ENCODE assay signal across 8 cellular contexts in the genomic region with DNA sequence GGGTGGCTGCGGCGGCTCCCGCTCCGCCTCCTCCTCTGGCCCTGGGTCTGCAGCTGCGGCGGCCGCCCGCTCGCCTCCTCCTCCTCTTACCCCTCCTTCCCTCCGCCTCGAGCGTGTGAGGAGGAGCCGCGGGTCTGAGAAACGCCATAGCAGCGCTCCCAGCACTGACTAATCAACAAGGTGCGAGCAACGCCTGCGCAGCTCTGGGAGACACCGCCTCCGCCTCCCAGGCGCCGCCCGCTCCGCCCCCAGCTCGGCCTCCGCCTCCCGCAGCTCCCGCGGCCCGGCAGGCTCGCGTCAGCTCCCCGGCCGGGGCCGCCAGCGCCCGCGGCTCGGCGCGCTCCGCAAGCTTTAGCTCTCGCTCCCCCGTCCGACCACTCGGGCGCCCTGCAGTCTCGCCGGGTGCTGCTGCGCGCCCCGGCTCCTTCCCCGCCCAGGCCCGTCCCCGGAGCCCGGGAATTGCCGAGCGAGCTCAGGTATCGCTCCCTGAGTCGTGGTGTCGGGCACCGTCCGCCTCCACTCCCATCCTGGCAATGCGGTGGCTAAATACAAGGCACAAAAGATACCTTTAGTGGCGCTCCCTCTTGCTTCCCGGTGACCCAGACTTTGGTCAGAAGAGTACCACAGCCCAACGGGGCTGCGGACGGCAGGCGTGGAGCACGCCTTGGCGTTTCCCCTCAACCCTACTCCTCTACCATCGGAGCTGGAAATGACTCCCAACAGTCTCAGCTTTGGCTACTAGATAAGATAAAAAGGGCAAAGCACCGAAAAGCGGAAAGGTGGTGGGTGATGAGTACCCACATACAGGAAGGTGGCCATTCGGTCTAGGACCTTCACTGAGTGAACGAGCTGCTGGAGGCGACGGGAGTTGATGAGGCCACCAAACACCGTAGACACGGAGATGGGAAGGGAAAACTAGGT. TPM values are rescaled to one million over a fixed set of nuclear protein-coding genes. Genes with fewer than 3 reads are reported as not detected.
A peak's percentile ranks its signal among the peaks of the same experiment; 100 is the strongest.
DNase-seq lines count a peak whose midpoint lies in the region; ATAC-seq, FAIRE-seq and TF ChIP-seq lines count a peak whose summit lies in the region.

A gene (minus strand): TSS at position 170 of the 921 bp plus-strand sequence. CDS start 454 bp downstream, outside the sequence.

- H3K27me3 ChIP-seq in left ventricle myocardium inferior (ENCODE audit: low read depth) = peaks cover 6% of the 10 kb centered on the region
- no peaks in the 10 kb centered on the region for H3K27me3 ChIP-seq in prostate gland (replicated peaks; ENCODE audit: insufficient read depth)

- POLR2A ChIA-PET in T-cell (lab: Charles Lee) = interaction anchor here in 1 of 2 donors (0.6 kb wide), 1 partner anchor 528 kb away, joined by 3 read pairs; a partner anchor contains a TSS

- H3K9me3 ChIP-seq in left ventricle myocardium inferior (replicated peaks) (no peaks in the 10 kb centered on the region), prostate gland (no peaks in the 10 kb centered on the region)

- H3K4me1 ChIP-seq in left ventricle myocardium inferior (peaks cover 46% of the 10 kb centered on the region), prostate gland (replicated peaks) (no peaks in the 10 kb centered on the region)

- H3K4me3 ChIP-seq in left ventricle myocardium inferior (peak within 1 kb of the TSS; percentile 85), prostate gland (peak within 1 kb of the TSS; percentile 68 to 69)

- H3K36me3 ChIP-seq in left ventricle myocardium inferior = no peaks in the 10 kb centered on the region
- H3K36me3 ChIP-seq in prostate gland = no peaks in the 10 kb centered on the region

- H3K27ac Mint-ChIP-seq in T-cell = peak within 1 kb of the TSS in 1 of 2 donors; percentile 71

- TF ChIP-seq POLR2A in GM12892 (IDR thresholded peaks at IDR 0.05; ENCODE audit: low read depth, low read length) (no peak), prostate gland (IDR thresholded peaks at IDR 0.05) (peak; percentile 95)

- CTCF ChIA-PET in T-cell (lab: Charles Lee) = interaction anchor here in 1 of 2 donors (0.6 to 1.7 kb wide), 4 partner anchors 60 to 313 kb away, joined by 3 to 10 read pairs (median 6); no protein-coding TSS in a partner anchor

- DNase-seq in GM12892 (ENCODE audit: insufficient read length) = peak; percentile 79
- peak; percentile 96 for DNase-seq in NCI-H1436 (lab: John Stamatoyannopoulos, UW)
- peak; percentile 40 to 80 (median 67) for DNase-seq in T-cell
- DNase-seq in amniotic stem cell (lab: John Stamatoyannopoulos, UW) = peak; percentile 94
- peak; percentile 95 for DNase-seq in left ventricle myocardium inferior
- peak; percentile 96 for DNase-seq in prostate gland (ENCODE audit: low spot score)
- DNase-seq in ureter (ENCODE audit: low spot score) = peak; percentile 96

- peaks cover 22 to 35% (median 32%) of the 10 kb centered on the region in 3 donors for H3K4me1 Mint-ChIP-seq in T-cell

- H3K27me3 Mint-ChIP-seq in T-cell = peaks cover 23 to 41% of the 10 kb centered on the region in 2 donors

- peak within 1 kb of the TSS; percentile 77 to 80 (median 80) for H3K4me3 Mint-ChIP-seq in T-cell

- H3K27ac ChIP-seq in left ventricle myocardium inferior (replicated peaks) = peak within 1 kb of the TSS; percentile 88
- H3K27ac ChIP-seq in prostate gland = peak within 1 kb of the TSS; percentile 74 to 76

- TF ChIP-seq CTCF in left ventricle myocardium inferior (IDR thresholded peaks at IDR 0.05; ENCODE audit: borderline replicate concordance) = peak; percentile 87
- peak; percentile 44 to 96 (median 68) for TF ChIP-seq CTCF in prostate gland (IDR thresholded peaks at IDR 0.05)

- H3K36me3 Mint-ChIP-seq in T-cell = no peaks in the 10 kb centered on the region

- peak; percentile 96 for ATAC-seq in HG02840 (IDR thresholded peaks at IDR 0.05; ENCODE audit: low FRiP score, unreplicated experiment)
- ATAC-seq in T-cell (replicated peaks in 1 of 4) = peak; percentile 92 to 95 (median 93)

- FAIRE-seq in GM12892 (lab: Jason Lieb, UNC) = peak; percentile 76

- H3K9me3 Mint-ChIP-seq in T-cell = no peaks in the 10 kb centered on the region

- WGBS in prostate gland = 2% methylated on average over 81 of the region's 82 CpGs

- intact Hi-C loops in left ventricle myocardium inferior (cut with micrococcal nuclease) = loop anchor here (5.0 kb wide), 1 partner anchor 199 kb away; no protein-coding TSS in a partner anchor
- intact Hi-C loops in prostate gland (cut with DNase I) = loop anchor here (2.0 to 5.0 kb wide), 3 partner anchors 139 to 314 kb away; no protein-coding TSS in a partner anchor

RNA-seq across cellular contexts. Expression of the gene that starts here (rescaled TPM):
- not detected for polyA plus RNA-seq in GM12892 (2012; ENCODE audit: missing spikeins)
- total RNA-seq in T-cell (under 1 TPM; 0.26 to 0.41 (median 0.33) TPM), left ventricle myocardium inferior (8.6 TPM), prostate gland (10 to 100 TPM in 1 of 2 donors, 1 to 10 TPM in 1; 9.5 to 14.9 TPM), ureter (26.8 TPM)

Comparison
In these comparisons a context has a peak if more than half of its experiments do, and no peak if none do; other contexts are left out.
1. Peak in every context shown above with its lines: DNase-seq, ATAC-seq, H3K4me3 ChIP-seq and H3K27ac ChIP-seq.
2. Peak in DNase-seq and ATAC-seq in T-cell; RNA of the gene not detected or under 1 TPM.